Comparison of ENCODE assay signal across 8 cellular contexts in genomic region chr1:89632213-89633102, GRCh38. TPM values are rescaled to one million over a fixed set of nuclear protein-coding genes. Genes with fewer than 3 reads are reported as not detected.
A peak's percentile ranks its signal among the peaks of the same experiment; 100 is the strongest.
DNase-seq lines count a peak whose midpoint lies in the region; ATAC-seq and TF ChIP-seq lines count a peak whose summit lies in the region.

No MANE protein-coding gene starts in this region.

- WGBS in lower leg skin, 2 donors, result 3% methylated on average over 44 to 59 of the region's 65 CpGs

- ATAC-seq in GM18909 (IDR thresholded peaks at IDR 0.05; ENCODE audit: poor library complexity, unreplicated experiment) (peak; percentile 88), HG03175 (IDR thresholded peaks at IDR 0.05; ENCODE audit: unreplicated experiment) (peak; percentile 88)

- TF ChIP-seq CTCF in BE2C (IDR thresholded peaks at IDR 0.05; ENCODE audit: low read depth, low read length) (no peak), lower leg skin (IDR thresholded peaks at IDR 0.05) (no peak)

- H3K4me3 ChIP-seq in BE2C (ENCODE audit: low read depth, low read length) (peak overlapping the region; percentile 74), lower leg skin (ENCODE audit: low read depth, poor library complexity, severe bottlenecking) (peak overlapping the region; percentile 79)

- no peaks in the 10 kb centered on the region for H3K36me3 ChIP-seq in BE2C

- H3K4me1 ChIP-seq in BE2C, result peaks cover 4% of the 10 kb centered on the region; the same call in 1 of the 2 replicates

- intact Hi-C loops in lower leg skin (cut with DNase I; ENCODE audit: low total_unique reads), result loop anchor here (5.0 kb wide), 1 partner anchor 625 kb away; no protein-coding TSS in a partner anchor

- no peaks in the 10 kb centered on the region for H3K9me3 ChIP-seq in BE2C

- no peaks in the 10 kb centered on the region for H3K27me3 ChIP-seq in BE2C

- DNase-seq in BE2C (peak; percentile 85), NCI-H460 (ENCODE audit: extremely low read depth, low read depth) (peak; percentile 57), dermis blood vessel endothelial cell (peak; percentile 90), lower leg skin (ENCODE audit: low spot score in 2 of 2) (peak; percentile 59 to 96)
- peak; percentile 76 to 79 for DNase-seq in activated CD4-positive, alpha-beta T cell treated with anti-CD3 and anti-CD28 coated beads, Interleukin-2, amount 50 U/mL, for 24 hours (ENCODE audit: low read depth in 1 of 2, low spot score in 1 of 2)
- peak; percentile 83 to 84 for DNase-seq in stimulated activated CD4-positive, alpha-beta T cell treated with anti-CD3 and anti-CD28 coated beads, Interleukin-4, amount 100 ng/mL, for 48 hours (ENCODE audit: low read depth in 2 of 2)

- TF ChIP-seq POLR2A in lower leg skin (IDR thresholded peaks at IDR 0.05), result no peak

RNA-seq across cellular contexts. Expression of gene LRRC8C, which starts 0.5 kb away (rescaled TPM):
- polyA plus RNA-seq in BE2C (2012; ENCODE audit: insufficient read depth, insufficient read length, low read depth), result 2.7 TPM
- total RNA-seq in NCI-H460 (2014; rRNA removed; shearing (Covaris generic)), result 2.2 and 2.3 TPM in 2 replicates
- 0.89 and 0.91 TPM in 2 replicates for polyA plus RNA-seq in NCI-H460 (2014; cell fraction: nucleus; rRNA removed)
- total RNA-seq in dermis blood vessel endothelial cell (30.0 and 40.4 TPM in 2 replicates), lower leg skin (1 to 10 TPM; 4.3 to 6.2 (median 5.7) TPM)

Comparison
In these comparisons a context has a peak if more than half of its experiments do, and no peak if none do; other contexts are left out.
1. Peak in every context shown above with its lines: DNase-seq, ATAC-seq and H3K4me3 ChIP-seq.